19 cellular contexts compared by ENCODE assay signal in the genomic region with DNA sequence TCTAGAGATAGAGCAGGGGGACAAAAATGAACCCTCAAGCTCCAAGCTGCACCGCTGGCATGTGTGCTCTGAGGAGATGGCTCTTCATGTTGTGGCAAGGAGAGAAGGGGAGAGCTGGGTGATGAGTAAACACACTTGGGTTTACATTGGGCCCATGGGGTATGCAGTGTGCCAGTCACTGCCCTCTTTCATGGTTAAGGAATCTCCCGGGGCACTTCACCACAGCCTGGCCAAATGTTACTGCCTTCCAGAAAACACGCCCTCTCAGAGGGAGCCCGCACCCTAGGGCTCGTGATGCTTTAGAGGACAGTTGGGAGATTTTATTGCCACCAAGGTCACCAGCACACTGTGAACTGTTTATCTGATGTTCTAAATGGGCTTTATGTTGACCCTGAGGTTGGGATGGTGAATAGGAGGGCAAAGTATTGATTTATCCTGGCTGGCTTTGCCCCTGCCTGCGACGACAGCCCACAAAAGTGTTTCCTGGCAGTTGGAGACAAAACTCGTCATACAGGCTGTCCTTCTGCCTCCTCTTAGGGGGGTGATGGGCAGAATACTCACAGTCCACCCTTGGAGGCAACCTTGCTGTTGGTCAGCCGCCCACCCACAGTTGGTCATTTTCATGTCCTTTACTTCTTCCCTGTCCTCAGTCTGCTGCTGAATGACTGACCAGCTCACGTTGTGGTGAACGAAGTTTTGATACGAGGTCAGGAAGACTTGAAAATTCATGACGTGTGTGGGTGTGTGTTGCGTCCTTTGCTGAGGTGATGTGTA.
DNase-seq lines count a peak whose midpoint lies in the region; ATAC-seq and TF ChIP-seq lines count a peak whose summit lies in the region.
"Had no signal": no experiment of that assay in that cellular context is flagged by ENCODE, and none has a peak within 500 bp of the region (broad histone marks: within the 10 kb centered on the region; RNA-seq: fewer than 3 reads in every experiment).

No MANE protein-coding gene starts in this region.

- no peak overlapping the region for H3K27ac ChIP-seq in RWPE2 (ENCODE audit: poor library complexity, severe bottlenecking)
- H3K27ac ChIP-seq: 22Rv1, SJCRH30 had no signal

- DNase-seq in NCI-H146 (lab: John Stamatoyannopoulos, UW): peak; percentile 42
- DNase-seq in NCI-H146 treated with DMSO at 0.1 percent for 48 hours (lab: John Stamatoyannopoulos, UW; ENCODE audit: unreplicated experiment): no peak
- DNase-seq in RWPE2 (ENCODE audit: low spot score): peak; percentile 23
- no peak for DNase-seq in nephron progenitor cell
- DNase-seq in type B pancreatic cell (ENCODE audit: extremely low spot score, unreplicated experiment): no peak
- DNase-seq in stimulated activated CD8-positive, alpha-beta memory T cell treated with anti-CD3 and anti-CD28 coated beads, Interleukin-4, amount 100 ng/mL, for 48 hours: no peak
- no peak for DNase-seq in stimulated activated CD4-positive, alpha-beta T cell treated with anti-CD3 and anti-CD28 coated beads, Interleukin-4, amount 100 ng/mL, for 1 hour
- DNase-seq: CD4-positive, CD25-positive, alpha-beta regulatory T cell; DMS153; HCEC 1CT; NCI-H1092 treated with DMSO at 0.1 percent for 48 hours; NCI-H2081 treated with DMSO at 0.1 percent for 48 hours; NCI-H2227 treated with DMSO at 0.1 percent for 48 hours; NCI-H510A treated with DMSO at 0.1 percent for 48 hours; SJCRH30 had no signal

- H3K27me3 Mint-ChIP-seq in nephron progenitor cell (ENCODE audit: low read depth, poor library complexity): peaks cover 12% of the 10 kb centered on the region
- H3K27me3 Mint-ChIP-seq in type B pancreatic cell: no peaks in the 10 kb centered on the region

- no peaks in the 10 kb centered on the region for H3K36me3 ChIP-seq in RWPE2 (ENCODE audit: low read depth)

- peaks cover 17% of the 10 kb centered on the region for H3K4me1 Mint-ChIP-seq in nephron progenitor cell
- peaks cover 11% of the 10 kb centered on the region for H3K4me1 Mint-ChIP-seq in type B pancreatic cell (ENCODE audit: unreplicated experiment)
- H3K4me1 Mint-ChIP-seq: CD4-positive, CD25-positive, alpha-beta regulatory T cell; GM23338 had no signal

- no peaks in the 10 kb centered on the region for H3K9me3 ChIP-seq in RWPE2 (ENCODE audit: severe bottlenecking)
- H3K9me3 ChIP-seq: SJCRH30 had no signal

- H3K27ac Mint-ChIP-seq in nephron progenitor cell (peak overlapping the region; percentile 68), type B pancreatic cell (peak overlapping the region; percentile 2)
- H3K27ac Mint-ChIP-seq: CD4-positive, CD25-positive, alpha-beta regulatory T cell; GM23338 had no signal

- peaks cover 99% of the 10 kb centered on the region for H3K36me3 Mint-ChIP-seq in nephron progenitor cell (ENCODE audit: low read depth)
- peaks cover 63% of the 10 kb centered on the region for H3K36me3 Mint-ChIP-seq in type B pancreatic cell

- H3K9me3 Mint-ChIP-seq in nephron progenitor cell: peaks cover 20% of the 10 kb centered on the region
- H3K9me3 Mint-ChIP-seq in type B pancreatic cell: peaks cover 8% of the 10 kb centered on the region
- H3K9me3 Mint-ChIP-seq: GM23338 had no signal

- no peak for TF ChIP-seq CTCF in RWPE2 (IDR thresholded peaks at IDR 0.05; ENCODE audit: poor library complexity, severe bottlenecking)
- TF ChIP-seq CTCF in nephron progenitor cell (IDR thresholded peaks at IDR 0.05): no peak
- no peak for TF ChIP-seq CTCF in type B pancreatic cell (conservative IDR thresholded peaks at IDR 0.05)

- H3K4me3 Mint-ChIP-seq in nephron progenitor cell (no peak overlapping the region), type B pancreatic cell (no peak overlapping the region)
- H3K4me3 Mint-ChIP-seq: CD4-positive, CD25-positive, alpha-beta regulatory T cell; GM23338 had no signal

- no peaks in the 10 kb centered on the region for H3K27me3 ChIP-seq in RWPE2 (ENCODE audit: insufficient read depth, poor library complexity, severe bottlenecking)
- H3K27me3 ChIP-seq: SJCRH30 had no signal

- no peak for ATAC-seq in RWPE2 (ENCODE audit: low read depth)
- ATAC-seq in HG02885 (IDR thresholded peaks at IDR 0.05; ENCODE audit: poor library complexity, unreplicated experiment): no peak
- ATAC-seq: GM23338, K562 had no signal

- no peaks in the 10 kb centered on the region for H3K4me1 ChIP-seq in RWPE2 (ENCODE audit: insufficient read depth, poor library complexity, severe bottlenecking)
- H3K4me1 ChIP-seq: SJCRH30 had no signal

- H3K4me3 ChIP-seq in RWPE2 (ENCODE audit: severe bottlenecking): no peak overlapping the region
- H3K4me3 ChIP-seq: GM23338, K562, SJCRH30 had no signal

Comparison
In these comparisons a context has a peak if more than half of its experiments do, and no peak if none do; other contexts are left out.
1. DNase-seq: peak in NCI-H146 (single experiment) and RWPE2 (single experiment); none in NCI-H146 treated with DMSO at 0.1 percent for 48 hours (single experiment), nephron progenitor cell (single experiment), type B pancreatic cell (single experiment), stimulated activated CD8-positive, alpha-beta memory T cell treated with anti-CD3 and anti-CD28 coated beads, Interleukin-4, amount 100 ng/mL, for 48 hours (single experiment) and stimulated activated CD4-positive, alpha-beta T cell treated with anti-CD3 and anti-CD28 coated beads, Interleukin-4, amount 100 ng/mL, for 1 hour (single experiment).